Comparison of ENCODE assay signal across 11 cellular contexts in the genomic region with DNA sequence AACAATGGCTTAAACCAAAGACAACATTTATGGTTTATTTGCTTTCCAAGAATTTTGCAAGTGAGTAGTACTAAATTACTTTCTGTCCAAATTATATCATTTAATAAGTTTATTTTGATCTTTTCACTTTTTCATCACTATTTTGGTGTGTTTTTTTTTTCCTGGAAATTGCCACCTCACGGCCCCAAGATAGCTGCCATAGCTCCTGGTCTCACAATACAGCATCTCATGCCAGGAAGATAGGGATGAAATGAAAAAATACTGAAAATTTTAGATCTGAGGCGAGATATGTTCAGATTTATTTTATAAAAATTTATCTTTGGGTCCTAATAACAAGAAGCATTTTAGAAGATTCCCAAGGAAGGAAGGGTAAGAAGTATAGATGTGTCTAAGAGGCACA. TPM values are rescaled to one million over a fixed set of nuclear protein-coding genes. Genes with fewer than 3 reads are reported as not detected.
"Had no signal": no experiment of that assay in that cellular context is flagged by ENCODE, and none has a peak within 500 bp of the region (broad histone marks: within the 10 kb centered on the region; RNA-seq: fewer than 3 reads in every experiment).

No MANE protein-coding gene starts in this region.

- H3K27ac ChIP-seq: GM23248 had no signal

- ATAC-seq: GM23338, HCT116 had no signal

- H3K4me1 Mint-ChIP-seq: GM23338, H9 had no signal

- H2AFZ ChIP-seq: GM23248, GM23338 had no signal

- H3K9ac ChIP-seq: GM23248 had no signal

- H3K4me1 ChIP-seq: HAP-1 had no signal

- H3K27ac Mint-ChIP-seq: GM23338, H9, HFFc6 had no signal

- H3K4me3 Mint-ChIP-seq: GM23338, H9, HFFc6 had no signal

- FAIRE-seq: H1, H54 had no signal

- H3K9me3 ChIP-seq: HAP-1 had no signal

- H3K4me2 ChIP-seq: GM23338 had no signal

- H3K36me3 ChIP-seq: HAP-1 had no signal

- DNase-seq: GM23248, GOT3, H7, H9, HCEC 1CT, HFFc6 had no signal

- H3K4me3 ChIP-seq: GM23248, GM23338, HAP-1 had no signal

RNA-seq across cellular contexts. Expression of gene FPR3, which starts 6.9 kb away (rescaled TPM):
- total RNA-seq: GM23248, GM23338, H1, H7, H9, HFFc6 had no signal
- polyA plus RNA-seq: GM23248, GM23338, H1 had no signal

RNA-seq across cellular contexts. Expression of gene FPR2, which starts 27.0 kb away (rescaled TPM):
- total RNA-seq: GM23248, GM23338, H1, H7, H9, HFFc6 had no signal
- polyA plus RNA-seq: GM23248, GM23338 had no signal

RNA-seq across cellular contexts. Expression of gene FPR1, which starts 36.4 kb away (rescaled TPM):
- total RNA-seq: GM23248, GM23338, H1, H7, H9 had no signal
- polyA plus RNA-seq: GM23248, GM23338 had no signal
